In the genomic region with DNA sequence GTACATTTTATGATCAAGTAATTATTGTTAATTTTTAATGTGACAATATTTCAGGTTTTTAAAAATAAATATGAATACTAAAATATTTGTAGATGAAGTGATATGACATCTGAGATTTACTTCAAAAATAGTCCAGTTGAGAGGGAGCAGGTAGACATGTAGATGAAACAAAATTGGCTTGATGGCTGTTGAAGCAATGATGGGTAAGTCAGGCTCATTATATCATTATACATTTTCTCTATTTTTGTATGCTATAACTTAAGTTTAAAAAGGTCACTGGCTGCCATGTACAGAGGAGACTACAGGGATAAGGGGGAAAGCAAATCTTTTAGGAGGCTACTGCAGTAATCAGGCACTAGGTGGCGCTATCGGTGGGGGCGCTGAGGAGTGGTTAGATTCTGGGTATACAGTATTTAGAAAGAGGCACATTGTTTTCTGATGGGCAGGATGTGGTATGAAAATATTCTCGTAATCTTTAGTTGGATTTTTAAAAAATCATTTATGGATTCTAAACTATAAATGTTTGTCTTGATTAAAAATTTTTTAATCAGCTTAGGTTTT, we compare ENCODE assay signal across 8 cellular contexts.
DNase-seq lines count a peak whose midpoint lies in the region; ATAC-seq and TF ChIP-seq lines count a peak whose summit lies in the region.

No MANE protein-coding gene starts in this region.

- no peaks in the 10 kb centered on the region for H3K9me3 ChIP-seq in esophagus squamous epithelium
- no peaks in the 10 kb centered on the region for H3K9me3 ChIP-seq in neutrophil
- no peaks in the 10 kb centered on the region for H3K9me3 ChIP-seq in uterus

- intact Hi-C loops in esophagus squamous epithelium (cut with DNase I) (no loop called here), uterus (cut with DNase I; ENCODE audit: low total_unique reads) (no loop called here)

- ATAC-seq in GM19324 (IDR thresholded peaks at IDR 0.05; ENCODE audit: low FRiP score, unreplicated experiment) = peak; percentile 70
- peak; percentile 83 for ATAC-seq in HG03442 (IDR thresholded peaks at IDR 0.05; ENCODE audit: unreplicated experiment)

- 23 to 24% methylated on average over 4 of the region's 4 CpGs for whole genome bisulfite sequencing in esophagus squamous epithelium, 2 donors

- TF ChIP-seq CTCF in esophagus squamous epithelium (IDR thresholded peaks at IDR 0.05) (peak in 5 of 6 experiments; percentile 47 to 78 (median 68)), neutrophil (IDR thresholded peaks at IDR 0.05) (peak; percentile 66), uterus (IDR thresholded peaks at IDR 0.05) (peak; percentile 23 to 47 (median 36))

- H3K27ac ChIP-seq in esophagus squamous epithelium = no peak overlapping the region
- no peak overlapping the region for H3K27ac ChIP-seq in neutrophil
- no peak overlapping the region for H3K27ac ChIP-seq in uterus

- no peak overlapping the region for H3K4me3 ChIP-seq in esophagus squamous epithelium
- no peak overlapping the region for H3K4me3 ChIP-seq in neutrophil (ENCODE audit: low read depth in 1 of 2, low read length in 1 of 2)
- no peak overlapping the region for H3K4me3 ChIP-seq in uterus

- TF ChIP-seq POLR2A in esophagus squamous epithelium (IDR thresholded peaks at IDR 0.05) (no peak), uterus (IDR thresholded peaks at IDR 0.05) (no peak)

- no peaks in the 10 kb centered on the region for H3K4me1 ChIP-seq in esophagus squamous epithelium
- no peaks in the 10 kb centered on the region for H3K4me1 ChIP-seq in neutrophil (ENCODE audit: control insufficient read depth in 1 of 2, insufficient read depth in 1 of 2, low read depth in 1 of 2, low read length in 1 of 2)
- H3K4me1 ChIP-seq in uterus = no peaks in the 10 kb centered on the region

- H3K27me3 ChIP-seq in esophagus squamous epithelium (no peaks in the 10 kb centered on the region), neutrophil (peaks cover 5% of the 10 kb centered on the region), uterus (no peaks in the 10 kb centered on the region)

- H3K36me3 ChIP-seq in esophagus squamous epithelium = peaks cover 0 to 9% (median 0%) of the 10 kb centered on the region in 3 donors
- H3K36me3 ChIP-seq in neutrophil = no peaks in the 10 kb centered on the region
- H3K36me3 ChIP-seq in uterus = no peaks in the 10 kb centered on the region

- DNase-seq in CMK (ENCODE audit: low read depth) = peak; percentile 27
- DNase-seq in NCI-H82 treated with DMSO at 0.1 percent for 48 hours (lab: John Stamatoyannopoulos, UW; ENCODE audit: unreplicated experiment) = peak; percentile 63
- DNase-seq in activated CD8-positive, alpha-beta memory T cell treated with anti-CD3 and anti-CD28 coated beads, Interleukin-2, amount 50 U/mL, for 24 hours (ENCODE audit: extremely low read depth) = peak; percentile 29
- DNase-seq in esophagus squamous epithelium (lab: John Stamatoyannopoulos, UW) = no peak
- DNase-seq in uterus = peak; percentile 19 to 25
